Comparison of ENCODE assay signal across 1 cellular context in genomic region chr12:132144115-132145071, GRCh38.
A peak's percentile ranks its signal among the peaks of the same experiment; 100 is the strongest.
TF ChIP-seq lines count a peak whose summit lies in the region.

TSS of gene DDX51 (minus strand) at chr12:132144319. CDS start at chr12:132144296, 23 bp downstream.
TSS of gene NOC4L (plus strand) at chr12:132144457. CDS start at chr12:132144489, 32 bp downstream.

TF ChIP-seq in K562, 482 proteins besides CTCF, POLR2A, EP300 and RAD21 (continued from another document and continues in another):
- TF ChIP-seq, protein P1, sequence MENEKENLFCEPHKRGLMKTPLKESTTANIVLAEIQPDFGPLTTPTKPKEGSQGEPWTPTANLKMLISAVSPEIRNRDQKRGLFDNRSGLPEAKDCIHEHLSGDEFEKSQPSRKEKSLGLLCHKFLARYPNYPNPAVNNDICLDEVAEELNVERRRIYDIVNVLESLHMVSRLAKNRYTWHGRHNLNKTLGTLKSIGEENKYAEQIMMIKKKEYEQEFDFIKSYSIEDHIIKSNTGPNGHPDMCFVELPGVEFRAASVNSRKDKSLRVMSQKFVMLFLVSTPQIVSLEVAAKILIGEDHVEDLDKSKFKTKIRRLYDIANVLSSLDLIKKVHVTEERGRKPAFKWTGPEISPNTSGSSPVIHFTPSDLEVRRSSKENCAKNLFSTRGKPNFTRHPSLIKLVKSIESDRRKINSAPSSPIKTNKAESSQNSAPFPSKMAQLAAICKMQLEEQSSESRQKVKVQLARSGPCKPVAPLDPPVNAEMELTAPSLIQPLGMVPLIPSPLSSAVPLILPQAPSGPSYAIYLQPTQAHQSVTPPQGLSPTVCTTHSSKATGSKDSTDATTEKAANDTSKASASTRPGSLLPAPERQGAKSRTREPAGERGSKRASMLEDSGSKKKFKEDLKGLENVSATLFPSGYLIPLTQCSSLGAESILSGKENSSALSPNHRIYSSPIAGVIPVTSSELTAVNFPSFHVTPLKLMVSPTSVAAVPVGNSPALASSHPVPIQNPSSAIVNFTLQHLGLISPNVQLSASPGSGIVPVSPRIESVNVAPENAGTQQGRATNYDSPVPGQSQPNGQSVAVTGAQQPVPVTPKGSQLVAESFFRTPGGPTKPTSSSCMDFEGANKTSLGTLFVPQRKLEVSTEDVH (IDR thresholded peaks at IDR 0.05; ENCODE audit: low read depth, partially characterized antibody): peak; percentile 96
- no peak for TF ChIP-seq ZNF24 (IDR thresholded peaks at IDR 0.05)
- TF ChIP-seq HDAC6 (IDR thresholded peaks at IDR 0.05; ENCODE audit: low read depth, low read length): no peak
- 0 out of 2 replicates have a peak, but pooled peaks have one; percentile 50 for TF ChIP-seq ZC3H11A (IDR thresholded peaks at IDR 0.05; ENCODE audit: low read depth, low read length)
- TF ChIP-seq RBM15 (IDR thresholded peaks at IDR 0.05; ENCODE audit: insufficient read depth, low read length): no peak
- TF ChIP-seq NR0B1 (IDR thresholded peaks at IDR 0.05; ENCODE audit: partially characterized antibody): no peak
- TF ChIP-seq, protein P2, sequence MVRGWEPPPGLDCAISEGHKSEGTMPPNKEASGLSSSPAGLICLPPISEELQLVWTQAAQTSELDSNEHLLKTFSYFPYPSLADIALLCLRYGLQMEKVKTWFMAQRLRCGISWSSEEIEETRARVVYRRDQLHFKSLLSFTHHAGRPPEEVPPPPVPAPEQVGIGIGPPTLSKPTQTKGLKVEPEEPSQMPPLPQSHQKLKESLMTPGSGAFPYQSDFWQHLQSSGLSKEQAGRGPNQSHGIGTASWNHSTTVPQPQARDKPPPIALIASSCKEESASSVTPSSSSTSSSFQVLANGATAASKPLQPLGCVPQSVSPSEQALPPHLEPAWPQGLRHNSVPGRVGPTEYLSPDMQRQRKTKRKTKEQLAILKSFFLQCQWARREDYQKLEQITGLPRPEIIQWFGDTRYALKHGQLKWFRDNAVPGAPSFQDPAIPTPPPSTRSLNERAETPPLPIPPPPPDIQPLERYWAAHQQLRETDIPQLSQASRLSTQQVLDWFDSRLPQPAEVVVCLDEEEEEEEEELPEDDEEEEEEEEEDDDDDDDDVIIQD (CRISPR knock-in tag; IDR thresholded peaks at IDR 0.05): no peak
- no peak for TF ChIP-seq ARHGAP35 (IDR thresholded peaks at IDR 0.05; ENCODE audit: partially characterized antibody)
- TF ChIP-seq PHF8 (IDR thresholded peaks at IDR 0.05; ENCODE audit: borderline replicate concordance, low read length): peak; percentile 92; the same call in 1 of the 2 replicates
- TF ChIP-seq ZNF311 (CRISPR knock-in tag; IDR thresholded peaks at IDR 0.05): no peak
- TF ChIP-seq CHCHD3 (CRISPR knock-in tag; IDR thresholded peaks at IDR 0.05): no peak
- TF ChIP-seq HEY1 (CRISPR knock-in tag; IDR thresholded peaks at IDR 0.05; ENCODE audit: borderline replicate concordance): no peak
- TF ChIP-seq ZNF124 (CRISPR knock-in tag; IDR thresholded peaks at IDR 0.05): no peak
- no peak for TF ChIP-seq ZNF561 (CRISPR knock-in tag; conservative IDR thresholded peaks at IDR 0.05)
- TF ChIP-seq NEUROD1 (IDR thresholded peaks at IDR 0.05; ENCODE audit: borderline replicate concordance, low read depth, low read length, partially characterized antibody): peak; percentile 70
- peak; percentile 95 for TF ChIP-seq HCFC1 (IDR thresholded peaks at IDR 0.05; ENCODE audit: low read depth, low read length)
- no peak for TF ChIP-seq ZBTB5 (IDR thresholded peaks at IDR 0.05)
- no peak for TF ChIP-seq RFX7 (CRISPR knock-in tag; IDR thresholded peaks at IDR 0.05)
- no peak for TF ChIP-seq ZNF778 (CRISPR knock-in tag; IDR thresholded peaks at IDR 0.05)
- no peak for TF ChIP-seq ILF3 (IDR thresholded peaks at IDR 0.05; ENCODE audit: borderline replicate concordance)
- TF ChIP-seq NFIC (IDR thresholded peaks at IDR 0.05): peak; percentile 22; the same call in 1 of the 2 replicates
- TF ChIP-seq SP1 (CRISPR knock-in tag; IDR thresholded peaks at IDR 0.05): peak; percentile 94
- peak; percentile 94 for TF ChIP-seq SAP30 (IDR thresholded peaks at IDR 0.05; ENCODE audit: borderline replicate concordance, insufficient read depth, low read depth, low read length, poor library complexity, severe bottlenecking)
- peak; percentile 96 to 98 for TF ChIP-seq MAZ (CRISPR knock-in tag; conservative IDR thresholded peaks at IDR 0.05 in 1 of 2, IDR thresholded peaks at IDR 0.05 in 1 of 2)
- TF ChIP-seq CHD1 (IDR thresholded peaks at IDR 0.05; ENCODE audit: low read length): no peak
- peak; percentile 88 for TF ChIP-seq JUNB (CRISPR knock-in tag; conservative IDR thresholded peaks at IDR 0.05)
- no peak for TF ChIP-seq PATZ1 (CRISPR knock-in tag; IDR thresholded peaks at IDR 0.05; ENCODE audit: borderline replicate concordance)
- TF ChIP-seq RFX5 (IDR thresholded peaks at IDR 0.05; ENCODE audit: low read depth, low read length): peak; percentile 69
- no peak for TF ChIP-seq ZNF655 (CRISPR knock-in tag; IDR thresholded peaks at IDR 0.05)
- TF ChIP-seq CREB1 (IDR thresholded peaks at IDR 0.05): peak; percentile 100
- peak; percentile 99 for TF ChIP-seq CREB1 (CRISPR knock-in tag; IDR thresholded peaks at IDR 0.05)
- no peak for TF ChIP-seq LEF1 (IDR thresholded peaks at IDR 0.05)
- TF ChIP-seq ZNF551 (CRISPR knock-in tag; IDR thresholded peaks at IDR 0.05): no peak
- TF ChIP-seq PHTF2 (CRISPR knock-in tag; IDR thresholded peaks at IDR 0.05): no peak
- peak; percentile 61; the same call in 1 of the 2 replicates for TF ChIP-seq SMAD4 (CRISPR knock-in tag; conservative IDR thresholded peaks at IDR 0.05)
- no peak for TF ChIP-seq MYNN (IDR thresholded peaks at IDR 0.05)
- no peak for TF ChIP-seq MYNN (CRISPR knock-in tag; IDR thresholded peaks at IDR 0.05)
- peak in 1 of 2 experiments; percentile 97; a peak in 2 of 4 replicates for TF ChIP-seq CSDE1 (IDR thresholded peaks at IDR 0.05)
- TF ChIP-seq RBBP5 (IDR thresholded peaks at IDR 0.05; ENCODE audit: borderline replicate concordance, insufficient read depth, low read length, poor library complexity, severe bottlenecking): peak; percentile 94
- no peak for TF ChIP-seq RFX1 (IDR thresholded peaks at IDR 0.05)
- no peak for TF ChIP-seq GTF2A2 (tag; IDR thresholded peaks at IDR 0.05)
- TF ChIP-seq, protein P3, sequence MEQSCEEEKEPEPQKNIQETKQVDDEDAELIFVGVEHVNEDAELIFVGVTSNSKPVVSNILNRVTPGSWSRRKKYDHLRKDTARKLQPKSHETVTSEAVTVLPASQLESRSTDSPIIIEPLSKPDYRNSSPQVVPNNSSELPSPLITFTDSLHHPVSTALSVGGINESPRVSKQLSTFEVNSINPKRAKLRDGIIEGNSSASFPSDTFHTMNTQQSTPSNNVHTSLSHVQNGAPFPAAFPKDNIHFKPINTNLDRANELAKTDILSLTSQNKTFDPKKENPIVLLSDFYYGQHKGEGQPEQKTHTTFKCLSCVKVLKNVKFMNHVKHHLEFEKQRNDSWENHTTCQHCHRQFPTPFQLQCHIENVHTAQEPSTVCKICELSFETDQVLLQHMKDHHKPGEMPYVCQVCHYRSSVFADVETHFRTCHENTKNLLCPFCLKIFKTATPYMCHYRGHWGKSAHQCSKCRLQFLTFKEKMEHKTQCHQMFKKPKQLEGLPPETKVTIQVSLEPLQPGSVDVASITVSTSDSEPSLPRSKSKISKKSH (CRISPR knock-in tag; IDR thresholded peaks at IDR 0.05): no peak
- TF ChIP-seq SP2 (IDR thresholded peaks at IDR 0.05; ENCODE audit: extremely low read depth, low read depth, low read length, poor library complexity, severe bottlenecking): no peak
- TF ChIP-seq KAT2B (IDR thresholded peaks at IDR 0.05; ENCODE audit: low read depth, low read length): no peak
- TF ChIP-seq ZNF347 (CRISPR knock-in tag; IDR thresholded peaks at IDR 0.05; ENCODE audit: low read depth): no peak
- TF ChIP-seq, protein P4, sequence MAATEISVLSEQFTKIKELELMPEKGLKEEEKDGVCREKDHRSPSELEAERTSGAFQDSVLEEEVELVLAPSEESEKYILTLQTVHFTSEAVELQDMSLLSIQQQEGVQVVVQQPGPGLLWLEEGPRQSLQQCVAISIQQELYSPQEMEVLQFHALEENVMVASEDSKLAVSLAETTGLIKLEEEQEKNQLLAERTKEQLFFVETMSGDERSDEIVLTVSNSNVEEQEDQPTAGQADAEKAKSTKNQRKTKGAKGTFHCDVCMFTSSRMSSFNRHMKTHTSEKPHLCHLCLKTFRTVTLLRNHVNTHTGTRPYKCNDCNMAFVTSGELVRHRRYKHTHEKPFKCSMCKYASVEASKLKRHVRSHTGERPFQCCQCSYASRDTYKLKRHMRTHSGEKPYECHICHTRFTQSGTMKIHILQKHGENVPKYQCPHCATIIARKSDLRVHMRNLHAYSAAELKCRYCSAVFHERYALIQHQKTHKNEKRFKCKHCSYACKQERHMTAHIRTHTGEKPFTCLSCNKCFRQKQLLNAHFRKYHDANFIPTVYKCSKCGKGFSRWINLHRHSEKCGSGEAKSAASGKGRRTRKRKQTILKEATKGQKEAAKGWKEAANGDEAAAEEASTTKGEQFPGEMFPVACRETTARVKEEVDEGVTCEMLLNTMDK (IDR thresholded peaks at IDR 0.05; ENCODE audit: borderline replicate concordance, insufficient read depth, low read depth, low read length, poor library complexity, severe bottlenecking): peak; percentile 6
- no peak for TF ChIP-seq SIRT6 (IDR thresholded peaks at IDR 0.05; ENCODE audit: low read depth, low read length)
- no peak for TF ChIP-seq IRF9 (tag; IDR thresholded peaks at IDR 0.05)
- TF ChIP-seq RBM14 (IDR thresholded peaks at IDR 0.05; ENCODE audit: borderline replicate concordance, insufficient read depth, low read depth, low read length): 0 out of 2 replicates have a peak, but pooled peaks have one; percentile 86
- TF ChIP-seq SPI1 (IDR thresholded peaks at IDR 0.05; ENCODE audit: borderline replicate concordance, low read depth, low read length): no peak
- TF ChIP-seq DMBX1 (CRISPR knock-in tag; IDR thresholded peaks at IDR 0.05; ENCODE audit: borderline replicate concordance): no peak
- peak; percentile 3 for TF ChIP-seq ZFP36 (IDR thresholded peaks at IDR 0.05; ENCODE audit: low read depth, low read length, partially characterized antibody)
- TF ChIP-seq ZNF79 (CRISPR knock-in tag; IDR thresholded peaks at IDR 0.05; ENCODE audit: low read depth): no peak
- no peak for TF ChIP-seq ZNF75A (CRISPR knock-in tag; IDR thresholded peaks at IDR 0.05)
- no peak for TF ChIP-seq BCL6 (CRISPR knock-in tag; IDR thresholded peaks at IDR 0.05)
